1 cellular context compared by ENCODE assay signal in genomic region chr20:50222568-50223320, GRCh38.
TF ChIP-seq lines count a peak whose summit lies in the region.

No MANE protein-coding gene starts in this region.

TF ChIP-seq in K562, 482 proteins besides CTCF, POLR2A, EP300 and RAD21:
- TF ChIP-seq ZKSCAN1 (IDR thresholded peaks at IDR 0.05; ENCODE audit: low read depth, low read length): 0 out of 2 replicates have a peak, but pooled peaks have one; percentile 52
- TF ChIP-seq TEAD1 (CRISPR knock-in tag; IDR thresholded peaks at IDR 0.05): no peak
